26 cellular contexts compared by ENCODE assay signal in the genomic region with DNA sequence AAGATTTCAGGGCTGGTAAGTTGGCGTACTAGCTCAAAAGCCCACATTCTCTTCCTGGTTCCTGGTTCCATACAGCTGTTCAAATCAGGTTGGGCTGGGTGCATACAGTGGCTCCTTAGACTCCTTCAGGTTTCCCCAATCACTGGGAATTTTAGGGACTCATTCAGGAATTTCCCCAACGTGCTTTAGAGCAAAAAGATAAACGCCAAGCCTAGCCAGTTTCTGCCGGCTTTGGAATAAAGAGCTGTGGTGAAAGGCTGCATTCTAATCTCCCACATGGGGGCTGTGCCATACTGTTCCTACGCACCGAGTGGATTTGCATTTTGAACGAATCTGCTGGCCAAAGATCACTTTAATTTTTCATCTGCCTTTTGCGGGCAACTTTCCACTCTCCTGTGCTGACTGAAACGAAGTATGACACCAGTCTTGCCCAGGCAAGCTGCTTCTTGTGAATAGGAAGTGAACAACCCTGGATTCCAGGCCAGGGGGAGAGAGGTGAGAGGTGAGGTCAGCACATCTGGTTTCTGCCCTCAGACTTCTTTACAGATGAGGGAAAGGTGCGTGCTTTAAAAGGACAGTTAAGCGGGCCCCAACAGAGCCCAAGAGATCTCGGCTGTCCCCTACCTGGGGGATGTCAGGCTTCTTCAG.
A peak's percentile ranks its signal among the peaks of the same experiment; 100 is the strongest.
DNase-seq lines count a peak whose midpoint lies in the region; ATAC-seq and TF ChIP-seq lines count a peak whose summit lies in the region.
"Had no signal": no experiment of that assay in that cellular context is flagged by ENCODE, and none has a peak within 500 bp of the region (broad histone marks: within the 10 kb centered on the region; RNA-seq: fewer than 3 reads in every experiment).

No MANE protein-coding gene starts in this region.

- TF ChIP-seq POLR2A in breast epithelium (IDR thresholded peaks at IDR 0.05): no peak

- no peak overlapping the region for H3K4me3 Mint-ChIP-seq in activated T-cell treated with anti-CD3 and anti-CD28 coated beads, Interleukin-2, amount 50 U/mL, for 72 hours
- H3K4me3 Mint-ChIP-seq: activated CD4-positive, alpha-beta memory T cell treated with anti-CD3 and anti-CD28 coated beads, Interleukin-2, amount 10 ng/mL, durations not matched to agents 7 days and 5 days; CD14-positive monocyte; immature natural killer cell; neural crest cell; stimulated activated naive CD8-positive, alpha-beta T cell treated with anti-CD3 and anti-CD28 coated beads, Interleukin-15, Interleukin-2, amounts not matched to agents 100 ng/mL and 50 ng/mL, for 24 hours had no signal

- H3K9me3 ChIP-seq in breast epithelium (no peaks in the 10 kb centered on the region), smooth muscle cell (replicated peaks; ENCODE audit: low read depth) (no peaks in the 10 kb centered on the region)
- H3K9me3 ChIP-seq: MG63, upper lobe of left lung had no signal

- H3K36me3 ChIP-seq in breast epithelium (no peaks in the 10 kb centered on the region), smooth muscle cell (ENCODE audit: low read depth) (no peaks in the 10 kb centered on the region)
- H3K36me3 ChIP-seq: cardiac muscle cell, MG63, spleen, upper lobe of left lung had no signal

- ATAC-seq in GM19023 (IDR thresholded peaks at IDR 0.05; ENCODE audit: unreplicated experiment): no peak
- ATAC-seq in GM21825 (IDR thresholded peaks at IDR 0.05; ENCODE audit: unreplicated experiment): no peak
- no peak for ATAC-seq in activated T-cell treated with anti-CD3 and anti-CD28 coated beads, Interleukin-2, amount 50 U/mL, for 72 hours (replicated peaks in 1 of 2)
- ATAC-seq: Right ventricle myocardium inferior had no signal

- peak; percentile 48 for DNase-seq in NCI-H1048 (lab: John Stamatoyannopoulos, UW)
- peak in 1 of 2 donors; percentile 42 for DNase-seq in breast epithelium (ENCODE audit: low spot score in 2 of 2)
- peak; percentile 8 for DNase-seq in kidney tubule cell (ENCODE audit: low spot score)
- DNase-seq in smooth muscle cell (lab: John Stamatoyannopoulos, UW; ENCODE audit: unreplicated experiment): no peak
- DNase-seq in stimulated activated CD4-positive, alpha-beta T cell treated with anti-CD3 and anti-CD28 coated beads, Interleukin-2, amount 100 ng/mL, for 48 hours: no peak
- DNase-seq in activated T-cell treated with anti-CD3 and anti-CD28 coated beads, Interleukin-2, amount 50 U/mL, for 72 hours: no peak
- DNase-seq: ACHN; activated CD4-positive, alpha-beta memory T cell treated with anti-CD3 and anti-CD28 coated beads, Interleukin-2, amount 10 ng/mL, durations not matched to agents 7 days and 5 days; activated CD4-positive, CD25-positive, alpha-beta regulatory T cell; activated gamma-delta T cell; H7; immature natural killer cell; MG63; NCI-H1436; spleen; stimulated activated CD4-positive, alpha-beta T cell treated with anti-CD3 and anti-CD28 coated beads, Interleukin-4, amount 100 ng/mL, for 4 hours; T1000; upper lobe of left lung had no signal

- no peaks in the 10 kb centered on the region for H3K79me2 ChIP-seq in smooth muscle cell (ENCODE audit: low read depth)
- H3K79me2 ChIP-seq: hepatocyte had no signal

- no peaks in the 10 kb centered on the region for H3F3A ChIP-seq in smooth muscle cell (ENCODE audit: low read depth)

- no peak for TF ChIP-seq CTCF in breast epithelium (IDR thresholded peaks at IDR 0.05)
- TF ChIP-seq CTCF in smooth muscle cell (IDR thresholded peaks at IDR 0.05; ENCODE audit: borderline replicate concordance, insufficient read depth, poor library complexity, severe bottlenecking): no peak

- peak overlapping the region; percentile 22 for H3K4me2 ChIP-seq in smooth muscle cell
- H3K4me2 ChIP-seq: hepatocyte had no signal

- H3K4me1 ChIP-seq in breast epithelium (no peaks in the 10 kb centered on the region), smooth muscle cell (ENCODE audit: low read depth) (peaks cover 8% of the 10 kb centered on the region)
- H3K4me1 ChIP-seq: spleen, upper lobe of left lung had no signal

- no peak overlapping the region for H3K27ac Mint-ChIP-seq in activated T-cell treated with anti-CD3 and anti-CD28 coated beads, Interleukin-2, amount 50 U/mL, for 72 hours
- H3K27ac Mint-ChIP-seq: activated CD4-positive, alpha-beta memory T cell treated with anti-CD3 and anti-CD28 coated beads, Interleukin-2, amount 10 ng/mL, durations not matched to agents 7 days and 5 days; CD14-positive monocyte; immature natural killer cell; stimulated activated naive CD8-positive, alpha-beta T cell treated with anti-CD3 and anti-CD28 coated beads, Interleukin-15, Interleukin-2, amounts not matched to agents 100 ng/mL and 50 ng/mL, for 24 hours had no signal

- H3K36me3 Mint-ChIP-seq in activated T-cell treated with anti-CD3 and anti-CD28 coated beads, Interleukin-2, amount 50 U/mL, for 72 hours (ENCODE audit: insufficient read depth in 2 of 2): peaks cover 0 to 1% of the 10 kb centered on the region in 2 donors
- H3K36me3 Mint-ChIP-seq: CD14-positive monocyte, immature natural killer cell had no signal

- no peaks in the 10 kb centered on the region for H3K27me3 Mint-ChIP-seq in activated T-cell treated with anti-CD3 and anti-CD28 coated beads, Interleukin-2, amount 50 U/mL, for 72 hours (ENCODE audit: low read depth)
- H3K27me3 Mint-ChIP-seq: activated CD4-positive, alpha-beta memory T cell treated with anti-CD3 and anti-CD28 coated beads, Interleukin-2, amount 10 ng/mL, durations not matched to agents 7 days and 5 days; stimulated activated naive CD8-positive, alpha-beta T cell treated with anti-CD3 and anti-CD28 coated beads, Interleukin-15, Interleukin-2, amounts not matched to agents 100 ng/mL and 50 ng/mL, for 24 hours had no signal

- 65% methylated on average over 12 of the region's 12 CpGs for WGBS in smooth muscle cell (ENCODE audit: low lambda C conversion rate)

- intact Hi-C loops in breast epithelium (cut with DNase I; ENCODE audit: low total_unique reads): loop anchor here (5.0 kb wide), 1 partner anchor 1572 kb away; no protein-coding TSS in a partner anchor

- H4K20me1 ChIP-seq in smooth muscle cell (ENCODE audit: low read depth): no peaks in the 10 kb centered on the region

- no peak overlapping the region for H3K9ac ChIP-seq in smooth muscle cell (ENCODE audit: low read depth)

- no peaks in the 10 kb centered on the region for H3K4me1 Mint-ChIP-seq in activated T-cell treated with anti-CD3 and anti-CD28 coated beads, Interleukin-2, amount 50 U/mL, for 72 hours (ENCODE audit: low read depth)
- H3K4me1 Mint-ChIP-seq: activated CD4-positive, alpha-beta memory T cell treated with anti-CD3 and anti-CD28 coated beads, Interleukin-2, amount 10 ng/mL, durations not matched to agents 7 days and 5 days; immature natural killer cell; neural crest cell had no signal

- H3K27ac ChIP-seq in breast epithelium (peak overlapping the region; percentile 65 to 79), smooth muscle cell (ENCODE audit: low read depth) (no peak overlapping the region)
- H3K27ac ChIP-seq: cardiac muscle cell, hepatocyte, spleen, upper lobe of left lung had no signal

- peaks cover 2 to 10% of the 10 kb centered on the region in 2 donors for H3K9me3 Mint-ChIP-seq in activated T-cell treated with anti-CD3 and anti-CD28 coated beads, Interleukin-2, amount 50 U/mL, for 72 hours
- H3K9me3 Mint-ChIP-seq: neural crest cell had no signal

- no peak overlapping the region for H3K4me3 ChIP-seq in breast epithelium
- no peak overlapping the region for H3K4me3 ChIP-seq in smooth muscle cell
- H3K4me3 ChIP-seq: cardiac muscle cell, hepatocyte, MG63, spleen, upper lobe of left lung had no signal

- no peaks in the 10 kb centered on the region for H3K27me3 ChIP-seq in breast epithelium
- H3K27me3 ChIP-seq in smooth muscle cell (ENCODE audit: low read depth): no peaks in the 10 kb centered on the region
- H3K27me3 ChIP-seq: cardiac muscle cell, hepatocyte, MG63, spleen, upper lobe of left lung had no signal

- H2AFZ ChIP-seq in smooth muscle cell (ENCODE audit: low read depth): peak overlapping the region; percentile 77
- H2AFZ ChIP-seq: hepatocyte had no signal

Comparison
In these comparisons a context has a peak if more than half of its experiments do, and no peak if none do; other contexts are left out.
1. DNase-seq: peak in NCI-H1048 (single experiment) and kidney tubule cell (single experiment); none in smooth muscle cell (single experiment), stimulated activated CD4-positive, alpha-beta T cell treated with anti-CD3 and anti-CD28 coated beads, Interleukin-2, amount 100 ng/mL, for 48 hours (0 of 2) and activated T-cell treated with anti-CD3 and anti-CD28 coated beads, Interleukin-2, amount 50 U/mL, for 72 hours (0 of 2).